In the genomic region with DNA sequence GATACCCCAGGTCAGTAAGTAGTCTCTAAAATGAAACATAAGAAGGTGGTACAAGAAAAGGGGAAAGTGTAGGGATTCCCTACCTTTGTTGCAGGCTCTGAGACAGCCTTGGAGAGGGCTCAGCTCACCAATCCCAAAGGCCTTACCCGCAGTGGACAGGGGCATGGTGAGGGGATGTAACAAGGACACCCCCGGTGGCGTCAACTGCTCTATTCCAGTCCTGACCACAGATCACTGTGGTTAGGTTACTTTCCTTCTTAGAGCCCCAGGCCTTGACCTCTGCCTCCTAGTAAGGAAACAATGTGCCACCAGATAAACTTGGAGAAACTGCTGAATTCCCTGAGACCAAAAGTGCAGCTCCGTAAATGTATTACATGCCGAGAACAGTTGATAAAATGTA, we compare ENCODE assay signal across 26 cellular contexts. TPM values are rescaled to one million over a fixed set of nuclear protein-coding genes. Genes with fewer than 3 reads are reported as not detected.
"Had no signal": no experiment of that assay in that cellular context is flagged by ENCODE, and none has a peak within 500 bp of the region (broad histone marks: within the 10 kb centered on the region; RNA-seq: fewer than 3 reads in every experiment).

No MANE protein-coding gene starts in this region.

- H3K9me3 ChIP-seq: SJSA1 had no signal

- H3K9me3 Mint-ChIP-seq: activated T-helper 1 cell treated with anti-CD3 and anti-CD28 coated beads, Interleukin-12 subunit alpha, Interleukin-12 subunit beta, Interleukin-2, Interleukin-4 antibody, amounts not matched to agents 30 ng/mL and 10 ng/mL and 1 ng/mL, durations not matched to agents 14 hours and 24 hours and 36 hours had no signal

- ATAC-seq: activated CD8-positive, alpha-beta memory T cell treated with anti-CD3 and anti-CD28 coated beads, Interleukin-2, amount 10 ng/mL, durations not matched to agents 7 days and 5 days; Panc1 had no signal

- H3K27me3 Mint-ChIP-seq: activated naive CD8-positive, alpha-beta T cell; activated T-cell treated with anti-CD3 and anti-CD28 coated beads, Interleukin-2, amount 50 U/mL, for 24 hours had no signal

- H3K4me1 ChIP-seq: SJSA1 had no signal

- H3K27ac ChIP-seq: brain microvascular endothelial cell, cardiac muscle cell, SJSA1 had no signal

- H3K27ac Mint-ChIP-seq: activated CD8-positive, alpha-beta memory T cell treated with anti-CD3 and anti-CD28 coated beads, Interleukin-2, amount 10 ng/mL, durations not matched to agents 7 days and 5 days; activated naive CD8-positive, alpha-beta T cell; activated T-cell treated with anti-CD3 and anti-CD28 coated beads, Interleukin-2, amount 50 U/mL, for 24 hours; activated T-helper 1 cell treated with anti-CD3 and anti-CD28 coated beads, Interleukin-12 subunit alpha, Interleukin-12 subunit beta, Interleukin-2, Interleukin-4 antibody, amounts not matched to agents 30 ng/mL and 10 ng/mL and 1 ng/mL, durations not matched to agents 14 hours and 24 hours and 36 hours had no signal

- DNase-seq: activated CD4-positive, alpha-beta T cell treated with anti-CD3 and anti-CD28 coated beads for 4 hours; activated CD8-positive, alpha-beta memory T cell treated with anti-CD3 and anti-CD28 coated beads, Interleukin-2, amount 10 ng/mL, durations not matched to agents 7 days and 5 days; activated effector memory CD4-positive, alpha-beta T cell treated with Interleukin-2 at 50 U/mL for 16 hours; activated naive CD4-positive, alpha-beta T cell; activated T-cell treated with anti-CD3 and anti-CD28 coated beads, Interleukin-2, amount 50 U/mL, for 24 hours; brain microvascular endothelial cell; IMR-90; Kasumi-1; KBM-7; NCI-H1092; NCI-H1417; NCI-H1694; NCI-H2029 treated with DMSO at 0.1 percent for 48 hours; NCI-H345; NCI-H510A; NCI-H526 treated with DMSO at 0.1 percent for 48 hours; NCI-H82; OCI-M1; SHP77; T-helper 2 cell; T1000 had no signal

- H3K4me3 Mint-ChIP-seq: activated CD8-positive, alpha-beta memory T cell treated with anti-CD3 and anti-CD28 coated beads, Interleukin-2, amount 10 ng/mL, durations not matched to agents 7 days and 5 days; activated naive CD8-positive, alpha-beta T cell; activated T-cell treated with anti-CD3 and anti-CD28 coated beads, Interleukin-2, amount 50 U/mL, for 24 hours; activated T-helper 1 cell treated with anti-CD3 and anti-CD28 coated beads, Interleukin-12 subunit alpha, Interleukin-12 subunit beta, Interleukin-2, Interleukin-4 antibody, amounts not matched to agents 30 ng/mL and 10 ng/mL and 1 ng/mL, durations not matched to agents 14 hours and 24 hours and 36 hours had no signal

- H3K27me3 ChIP-seq: brain microvascular endothelial cell, SJSA1 had no signal

- H3K4me3 ChIP-seq: cardiac muscle cell, SJSA1 had no signal

- H3K36me3 Mint-ChIP-seq: activated CD8-positive, alpha-beta memory T cell treated with anti-CD3 and anti-CD28 coated beads, Interleukin-2, amount 10 ng/mL, durations not matched to agents 7 days and 5 days; activated naive CD8-positive, alpha-beta T cell had no signal

- H3K36me3 ChIP-seq: brain microvascular endothelial cell, cardiac muscle cell, SJSA1 had no signal

RNA-seq across cellular contexts. Expression of gene PLXNA4, which starts 17.5 kb away (rescaled TPM):
- total RNA-seq: SJSA1 had no signal
